ENCODE assay signal across 8 cellular contexts in the genomic region with DNA sequence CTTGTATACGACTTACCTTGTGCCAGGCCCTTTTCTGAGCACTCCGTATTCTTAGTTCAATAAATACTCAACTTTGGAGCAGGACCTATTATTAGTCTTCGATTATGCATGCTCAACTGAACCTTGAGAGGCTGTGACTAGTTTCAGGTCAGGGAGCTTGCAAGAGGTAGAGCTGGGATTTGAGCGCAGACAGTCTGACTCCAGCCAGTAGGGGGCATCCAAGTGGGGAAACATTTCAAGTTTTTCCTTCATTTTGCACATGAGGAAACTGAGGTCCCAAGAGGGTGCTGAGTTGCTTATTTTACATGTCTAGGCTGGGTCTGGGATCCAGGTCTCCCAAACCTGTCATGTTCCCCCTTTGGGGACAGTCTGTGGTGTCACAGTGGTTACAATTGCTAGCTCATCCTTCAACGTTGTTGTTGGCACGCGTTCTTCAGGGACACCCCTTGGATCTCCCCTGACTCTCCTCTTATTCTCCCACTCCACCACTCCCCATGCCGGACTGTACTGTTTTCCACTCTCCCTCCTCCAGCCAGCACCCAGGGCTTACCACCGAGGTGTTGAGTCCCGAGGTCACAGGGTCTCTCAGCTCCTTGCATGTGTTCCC. TPM values are rescaled to one million over a fixed set of nuclear protein-coding genes. Genes with fewer than 3 reads are reported as not detected.
A peak's percentile ranks its signal among the peaks of the same experiment; 100 is the strongest.
DNase-seq lines count a peak whose midpoint lies in the region; ATAC-seq and TF ChIP-seq lines count a peak whose summit lies in the region.

No MANE protein-coding gene starts in this region.

- H3K27me3 ChIP-seq in KMS-11 (ENCODE audit: insufficient read depth, low read depth) (no peaks in the 10 kb centered on the region), left lung (no peaks in the 10 kb centered on the region)

- no peak overlapping the region for H2AFZ ChIP-seq in KMS-11 (ENCODE audit: low read depth)

- no peaks in the 10 kb centered on the region for H4K20me1 ChIP-seq in KMS-11 (ENCODE audit: insufficient read depth)

- H3K9me3 ChIP-seq in left lung = no peaks in the 10 kb centered on the region

- H3K9ac ChIP-seq in KMS-11 = no peak overlapping the region

- H3K79me2 ChIP-seq in KMS-11 (ENCODE audit: insufficient read depth, low read depth) = no peaks in the 10 kb centered on the region

- no peak for ATAC-seq in left lung
- ATAC-seq in HG03196 (IDR thresholded peaks at IDR 0.05; ENCODE audit: unreplicated experiment) = no peak

- H3K27ac ChIP-seq in KMS-11 = no peak overlapping the region
- no peak overlapping the region for H3K27ac ChIP-seq in left lung

- H3K4me2 ChIP-seq in KMS-11 = no peak overlapping the region

- H3K4me3 ChIP-seq in KMS-11 (IDR thresholded peaks at IDR 0.05; ENCODE audit: insufficient read depth, low read depth, low read length) (no peak overlapping the region), left lung (no peak overlapping the region)

- intact Hi-C loops in left lung (cut with DNase I) = no loop called here

- peaks cover 8% of the 10 kb centered on the region for H3K4me1 ChIP-seq in KMS-11 (ENCODE audit: low read depth, poor library complexity, severe bottlenecking)
- H3K4me1 ChIP-seq in left lung = peaks cover 0 to 9% of the 10 kb centered on the region in 2 donors

- DNase-seq in NCI-H510A treated with DMSO at 0.1 percent for 48 hours (lab: John Stamatoyannopoulos, UW) (peak; percentile 15), NCI-H510A (lab: John Stamatoyannopoulos, UW) (no peak), left lung (no peak), RKO (ENCODE audit: low spot score) (no peak), NCI-H2029 (lab: John Stamatoyannopoulos, UW) (no peak)
- DNase-seq in activated naive CD4-positive, alpha-beta T cell treated with anti-CD3 and anti-CD28 coated beads, Interleukin-2, amount 50 U/mL, for 16 hours = peak; percentile 19

- TF ChIP-seq CTCF in KMS-11 (conservative IDR thresholded peaks at IDR 0.05; ENCODE audit: low read depth, low read length) = peak; percentile 57
- peak; percentile 41 to 44 for TF ChIP-seq CTCF in left lung (IDR thresholded peaks at IDR 0.05)

- H3K36me3 ChIP-seq in KMS-11 (ENCODE audit: insufficient read depth) (no peaks in the 10 kb centered on the region), left lung (no peaks in the 10 kb centered on the region)

RNA-seq across cellular contexts. Expression of gene PRICKLE3, which starts 6.7 kb away (rescaled TPM):
- 10 to 100 TPM; 14.0 to 17.6 TPM for total RNA-seq in left lung

RNA-seq across cellular contexts. Expression of gene SYP, which starts 7.2 kb away (rescaled TPM):
- total RNA-seq in left lung = 1 to 10 TPM; 2.1 to 3.0 TPM

RNA-seq across cellular contexts. Expression of gene PLP2, which starts 21.1 kb away (rescaled TPM):
- total RNA-seq in left lung = 100 to 1,000 TPM in 1 of 2 donors, 10 to 100 TPM in 1; 79.8 to 241 TPM

RNA-seq across cellular contexts. Expression of gene MAGIX, which starts 30.3 kb away (rescaled TPM):
- 1 to 10 TPM; 5.6 to 9.4 TPM for total RNA-seq in left lung

RNA-seq across cellular contexts. Expression of gene CACNA1F, which starts 40.3 kb away (rescaled TPM):
- under 1 TPM; 0.21 to 0.73 TPM for total RNA-seq in left lung

Comparison
In these comparisons a context has a peak if more than half of its experiments do, and no peak if none do; other contexts are left out.
1. DNase-seq: peak in NCI-H510A treated with DMSO at 0.1 percent for 48 hours (single experiment) and activated naive CD4-positive, alpha-beta T cell treated with anti-CD3 and anti-CD28 coated beads, Interleukin-2, amount 50 U/mL, for 16 hours (single experiment); none in NCI-H510A (single experiment), left lung (0 of 2), RKO (single experiment) and NCI-H2029 (single experiment).